In the genomic region with DNA sequence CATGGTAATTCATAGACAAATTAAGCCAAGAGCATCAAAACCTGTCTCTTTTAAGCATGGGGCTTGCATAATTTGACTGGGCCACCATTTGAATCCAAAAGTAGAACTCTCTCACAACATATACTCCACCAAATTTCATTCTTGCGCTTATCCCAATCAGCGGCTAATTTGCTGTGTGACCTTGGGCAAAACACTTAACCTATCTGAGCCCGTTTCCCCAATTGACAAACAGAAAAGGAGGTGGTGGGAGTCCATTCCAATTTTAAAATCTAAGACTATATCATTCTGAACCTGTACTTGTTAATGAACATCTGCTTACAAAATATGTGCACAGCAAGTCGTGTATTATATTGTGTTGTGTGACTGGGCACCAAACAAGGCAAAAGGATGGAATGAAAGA, we compare ENCODE assay signal across 2 cellular contexts.
TF ChIP-seq lines count a peak whose summit lies in the region.

No MANE protein-coding gene starts in this region.

TF ChIP-seq in HEK293, 187 proteins besides CTCF, POLR2A, EP300 and RAD21:
- peak; percentile 25; the same call in 1 of the 2 replicates for TF ChIP-seq ZNF768 (tag by site-specific recombination; IDR thresholded peaks at IDR 0.05)
- TF ChIP-seq, protein P1, sequence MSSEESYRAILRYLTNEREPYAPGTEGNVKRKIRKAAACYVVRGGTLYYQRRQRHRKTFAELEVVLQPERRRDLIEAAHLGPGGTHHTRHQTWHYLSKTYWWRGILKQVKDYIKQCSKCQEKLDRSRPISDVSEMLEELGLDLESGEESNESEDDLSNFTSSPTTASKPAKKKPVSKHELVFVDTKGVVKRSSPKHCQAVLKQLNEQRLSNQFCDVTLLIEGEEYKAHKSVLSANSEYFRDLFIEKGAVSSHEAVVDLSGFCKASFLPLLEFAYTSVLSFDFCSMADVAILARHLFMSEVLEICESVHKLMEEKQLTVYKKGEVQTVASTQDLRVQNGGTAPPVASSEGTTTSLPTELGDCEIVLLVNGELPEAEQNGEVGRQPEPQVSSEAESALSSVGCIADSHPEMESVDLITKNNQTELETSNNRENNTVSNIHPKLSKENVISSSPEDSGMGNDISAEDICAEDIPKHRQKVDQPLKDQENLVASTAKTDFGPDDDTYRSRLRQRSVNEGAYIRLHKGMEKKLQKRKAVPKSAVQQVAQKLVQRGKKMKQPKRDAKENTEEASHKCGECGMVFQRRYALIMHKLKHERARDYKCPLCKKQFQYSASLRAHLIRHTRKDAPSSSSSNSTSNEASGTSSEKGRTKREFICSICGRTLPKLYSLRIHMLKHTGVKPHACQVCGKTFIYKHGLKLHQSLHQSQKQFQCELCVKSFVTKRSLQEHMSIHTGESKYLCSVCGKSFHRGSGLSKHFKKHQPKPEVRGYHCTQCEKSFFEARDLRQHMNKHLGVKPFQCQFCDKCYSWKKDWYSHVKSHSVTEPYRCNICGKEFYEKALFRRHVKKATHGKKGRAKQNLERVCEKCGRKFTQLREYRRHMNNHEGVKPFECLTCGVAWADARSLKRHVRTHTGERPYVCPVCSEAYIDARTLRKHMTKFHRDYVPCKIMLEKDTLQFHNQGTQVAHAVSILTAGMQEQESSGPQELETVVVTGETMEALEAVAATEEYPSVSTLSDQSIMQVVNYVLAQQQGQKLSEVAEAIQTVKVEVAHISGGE (tag by site-specific recombination; conservative IDR thresholded peaks at IDR 0.05; ENCODE audit: low read depth), result no peak

TF ChIP-seq in H1, 55 proteins besides CTCF, POLR2A, EP300 and RAD21:
- TF ChIP-seq HDAC2 (IDR thresholded peaks at IDR 0.05; ENCODE audit: borderline replicate concordance in 1 of 2, low read depth in 2 of 2, low read length in 2 of 2) (peak in 1 of 2 experiments; percentile 49; a peak in 1 of 4 replicates), KDM1A (IDR thresholded peaks at IDR 0.05; ENCODE audit: borderline replicate concordance, low read length) (peak; percentile 86; the same call in 1 of the 2 replicates), JUND (IDR thresholded peaks at IDR 0.05; ENCODE audit: low read length) (no peak), SIRT6 (IDR thresholded peaks at IDR 0.05; ENCODE audit: low read length) (no peak)
